1 cellular context compared by ENCODE assay signal in the genomic region with DNA sequence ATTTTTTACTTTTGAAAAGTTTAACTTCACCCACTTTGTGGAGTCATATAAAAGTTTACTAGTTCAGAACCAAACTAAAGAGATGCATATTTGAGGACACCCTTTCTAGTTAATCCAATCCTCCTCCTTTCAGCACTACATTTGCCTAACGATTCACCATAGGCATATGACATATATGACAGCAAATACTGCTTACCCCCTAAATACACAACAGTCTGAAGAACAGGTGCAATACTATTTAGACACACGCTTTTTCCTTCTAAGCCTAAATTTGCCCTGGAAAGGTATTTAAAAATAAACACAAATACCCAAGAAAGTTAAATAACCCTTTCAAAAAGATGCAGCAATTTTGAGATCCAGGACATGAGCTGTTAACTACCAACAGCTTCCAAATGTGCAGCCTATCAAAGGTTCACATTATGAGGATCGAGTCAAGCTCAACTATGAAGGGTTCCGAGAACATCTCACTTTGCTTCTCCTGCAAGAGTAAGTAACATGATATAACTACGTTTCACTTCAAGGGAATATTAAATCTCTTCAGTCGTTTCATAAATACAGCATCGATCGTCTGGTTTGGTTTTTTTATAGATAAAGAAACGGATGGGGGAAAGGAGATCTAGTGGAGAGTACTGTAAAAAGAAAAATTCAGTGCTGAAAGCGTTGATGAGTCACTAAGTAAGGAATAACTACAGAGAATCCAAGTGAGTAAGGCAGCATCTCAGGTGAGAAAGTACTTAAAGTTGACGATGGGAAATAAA.
TF ChIP-seq lines count a peak whose summit lies in the region.

No MANE protein-coding gene starts in this region.

TF ChIP-seq in HepG2, 621 proteins besides CTCF, POLR2A, EP300 and RAD21 (continued from another document and continues in another):
- TF ChIP-seq, protein P1, sequence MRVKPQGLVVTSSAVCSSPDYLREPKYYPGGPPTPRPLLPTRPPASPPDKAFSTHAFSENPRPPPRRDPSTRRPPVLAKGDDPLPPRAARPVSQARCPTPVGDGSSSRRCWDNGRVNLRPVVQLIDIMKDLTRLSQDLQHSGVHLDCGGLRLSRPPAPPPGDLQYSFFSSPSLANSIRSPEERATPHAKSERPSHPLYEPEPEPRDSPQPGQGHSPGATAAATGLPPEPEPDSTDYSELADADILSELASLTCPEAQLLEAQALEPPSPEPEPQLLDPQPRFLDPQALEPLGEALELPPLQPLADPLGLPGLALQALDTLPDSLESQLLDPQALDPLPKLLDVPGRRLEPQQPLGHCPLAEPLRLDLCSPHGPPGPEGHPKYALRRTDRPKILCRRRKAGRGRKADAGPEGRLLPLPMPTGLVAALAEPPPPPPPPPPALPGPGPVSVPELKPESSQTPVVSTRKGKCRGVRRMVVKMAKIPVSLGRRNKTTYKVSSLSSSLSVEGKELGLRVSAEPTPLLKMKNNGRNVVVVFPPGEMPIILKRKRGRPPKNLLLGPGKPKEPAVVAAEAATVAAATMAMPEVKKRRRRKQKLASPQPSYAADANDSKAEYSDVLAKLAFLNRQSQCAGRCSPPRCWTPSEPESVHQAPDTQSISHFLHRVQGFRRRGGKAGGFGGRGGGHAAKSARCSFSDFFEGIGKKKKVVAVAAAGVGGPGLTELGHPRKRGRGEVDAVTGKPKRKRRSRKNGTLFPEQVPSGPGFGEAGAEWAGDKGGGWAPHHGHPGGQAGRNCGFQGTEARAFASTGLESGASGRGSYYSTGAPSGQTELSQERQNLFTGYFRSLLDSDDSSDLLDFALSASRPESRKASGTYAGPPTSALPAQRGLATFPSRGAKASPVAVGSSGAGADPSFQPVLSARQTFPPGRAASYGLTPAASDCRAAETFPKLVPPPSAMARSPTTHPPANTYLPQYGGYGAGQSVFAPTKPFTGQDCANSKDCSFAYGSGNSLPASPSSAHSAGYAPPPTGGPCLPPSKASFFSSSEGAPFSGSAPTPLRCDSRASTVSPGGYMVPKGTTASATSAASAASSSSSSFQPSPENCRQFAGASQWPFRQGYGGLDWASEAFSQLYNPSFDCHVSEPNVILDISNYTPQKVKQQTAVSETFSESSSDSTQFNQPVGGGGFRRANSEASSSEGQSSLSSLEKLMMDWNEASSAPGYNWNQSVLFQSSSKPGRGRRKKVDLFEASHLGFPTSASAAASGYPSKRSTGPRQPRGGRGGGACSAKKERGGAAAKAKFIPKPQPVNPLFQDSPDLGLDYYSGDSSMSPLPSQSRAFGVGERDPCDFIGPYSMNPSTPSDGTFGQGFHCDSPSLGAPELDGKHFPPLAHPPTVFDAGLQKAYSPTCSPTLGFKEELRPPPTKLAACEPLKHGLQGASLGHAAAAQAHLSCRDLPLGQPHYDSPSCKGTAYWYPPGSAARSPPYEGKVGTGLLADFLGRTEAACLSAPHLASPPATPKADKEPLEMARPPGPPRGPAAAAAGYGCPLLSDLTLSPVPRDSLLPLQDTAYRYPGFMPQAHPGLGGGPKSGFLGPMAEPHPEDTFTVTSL (CRISPR knock-in tag; IDR thresholded peaks at IDR 0.05; ENCODE audit: borderline replicate concordance) = no peak
- TF ChIP-seq RARG (CRISPR knock-in tag; IDR thresholded peaks at IDR 0.05; ENCODE audit: low read depth) (no peak), REXO4 (CRISPR knock-in tag; IDR thresholded peaks at IDR 0.05; ENCODE audit: borderline replicate concordance) (no peak), JUND (CRISPR knock-in tag; IDR thresholded peaks at IDR 0.05) (no peak), POLR2G (IDR thresholded peaks at IDR 0.05; ENCODE audit: low read depth, low read length) (no peak), RBAK (CRISPR knock-in tag; IDR thresholded peaks at IDR 0.05) (no peak), SAP130 (CRISPR knock-in tag; IDR thresholded peaks at IDR 0.05; ENCODE audit: low read depth) (peak; percentile 8; the same call in 1 of the 2 replicates), LCORL (IDR thresholded peaks at IDR 0.05) (no peak), LCORL (CRISPR knock-in tag; IDR thresholded peaks at IDR 0.05) (no peak; the same call in 1 of the 2 replicates), SIN3B (IDR thresholded peaks at IDR 0.05; ENCODE audit: low read length) (no peak), ZNF564 (CRISPR knock-in tag; IDR thresholded peaks at IDR 0.05) (no peak; the same call in 1 of the 2 replicates), ZNF530 (CRISPR knock-in tag; IDR thresholded peaks at IDR 0.05; ENCODE audit: low read depth) (no peak), ZMAT3 (CRISPR knock-in tag; conservative IDR thresholded peaks at IDR 0.05) (no peak), CBX1 (IDR thresholded peaks at IDR 0.05; ENCODE audit: low read depth) (no peak), HDAC6 (IDR thresholded peaks at IDR 0.05; ENCODE audit: low read depth, low read length) (peak; percentile 91; the same call in 1 of the 2 replicates), CCAR2 (optimal IDR thresholded peaks at IDR 0.05; ENCODE audit: low read depth, low read length) (no peak), DR1 (CRISPR knock-in tag; IDR thresholded peaks at IDR 0.05) (no peak), ZNF136 (CRISPR knock-in tag; IDR thresholded peaks at IDR 0.05; ENCODE audit: low read depth) (no peak)
- TF ChIP-seq, protein P2, sequence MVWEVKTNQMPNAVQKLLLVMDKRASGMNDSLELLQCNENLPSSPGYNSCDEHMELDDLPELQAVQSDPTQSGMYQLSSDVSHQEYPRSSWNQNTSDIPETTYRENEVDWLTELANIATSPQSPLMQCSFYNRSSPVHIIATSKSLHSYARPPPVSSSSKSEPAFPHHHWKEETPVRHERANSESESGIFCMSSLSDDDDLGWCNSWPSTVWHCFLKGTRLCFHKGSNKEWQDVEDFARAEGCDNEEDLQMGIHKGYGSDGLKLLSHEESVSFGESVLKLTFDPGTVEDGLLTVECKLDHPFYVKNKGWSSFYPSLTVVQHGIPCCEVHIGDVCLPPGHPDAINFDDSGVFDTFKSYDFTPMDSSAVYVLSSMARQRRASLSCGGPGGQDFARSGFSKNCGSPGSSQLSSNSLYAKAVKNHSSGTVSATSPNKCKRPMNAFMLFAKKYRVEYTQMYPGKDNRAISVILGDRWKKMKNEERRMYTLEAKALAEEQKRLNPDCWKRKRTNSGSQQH (CRISPR knock-in tag; IDR thresholded peaks at IDR 0.05; ENCODE audit: low read depth) = 0 out of 2 replicates have a peak, but pooled peaks have one; percentile 16
- TF ChIP-seq, protein P3, sequence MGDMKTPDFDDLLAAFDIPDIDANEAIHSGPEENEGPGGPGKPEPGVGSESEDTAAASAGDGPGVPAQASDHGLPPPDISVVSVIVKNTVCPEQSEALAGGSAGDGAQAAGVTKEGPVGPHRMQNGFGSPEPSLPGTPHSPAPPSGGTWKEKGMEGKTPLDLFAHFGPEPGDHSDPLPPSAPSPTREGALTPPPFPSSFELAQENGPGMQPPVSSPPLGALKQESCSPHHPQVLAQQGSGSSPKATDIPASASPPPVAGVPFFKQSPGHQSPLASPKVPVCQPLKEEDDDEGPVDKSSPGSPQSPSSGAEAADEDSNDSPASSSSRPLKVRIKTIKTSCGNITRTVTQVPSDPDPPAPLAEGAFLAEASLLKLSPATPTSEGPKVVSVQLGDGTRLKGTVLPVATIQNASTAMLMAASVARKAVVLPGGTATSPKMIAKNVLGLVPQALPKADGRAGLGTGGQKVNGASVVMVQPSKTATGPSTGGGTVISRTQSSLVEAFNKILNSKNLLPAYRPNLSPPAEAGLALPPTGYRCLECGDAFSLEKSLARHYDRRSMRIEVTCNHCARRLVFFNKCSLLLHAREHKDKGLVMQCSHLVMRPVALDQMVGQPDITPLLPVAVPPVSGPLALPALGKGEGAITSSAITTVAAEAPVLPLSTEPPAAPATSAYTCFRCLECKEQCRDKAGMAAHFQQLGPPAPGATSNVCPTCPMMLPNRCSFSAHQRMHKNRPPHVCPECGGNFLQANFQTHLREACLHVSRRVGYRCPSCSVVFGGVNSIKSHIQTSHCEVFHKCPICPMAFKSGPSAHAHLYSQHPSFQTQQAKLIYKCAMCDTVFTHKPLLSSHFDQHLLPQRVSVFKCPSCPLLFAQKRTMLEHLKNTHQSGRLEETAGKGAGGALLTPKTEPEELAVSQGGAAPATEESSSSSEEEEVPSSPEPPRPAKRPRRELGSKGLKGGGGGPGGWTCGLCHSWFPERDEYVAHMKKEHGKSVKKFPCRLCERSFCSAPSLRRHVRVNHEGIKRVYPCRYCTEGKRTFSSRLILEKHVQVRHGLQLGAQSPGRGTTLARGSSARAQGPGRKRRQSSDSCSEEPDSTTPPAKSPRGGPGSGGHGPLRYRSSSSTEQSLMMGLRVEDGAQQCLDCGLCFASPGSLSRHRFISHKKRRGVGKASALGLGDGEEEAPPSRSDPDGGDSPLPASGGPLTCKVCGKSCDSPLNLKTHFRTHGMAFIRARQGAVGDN (CRISPR knock-in tag; IDR thresholded peaks at IDR 0.05) = no peak
- TF ChIP-seq, protein P4, sequence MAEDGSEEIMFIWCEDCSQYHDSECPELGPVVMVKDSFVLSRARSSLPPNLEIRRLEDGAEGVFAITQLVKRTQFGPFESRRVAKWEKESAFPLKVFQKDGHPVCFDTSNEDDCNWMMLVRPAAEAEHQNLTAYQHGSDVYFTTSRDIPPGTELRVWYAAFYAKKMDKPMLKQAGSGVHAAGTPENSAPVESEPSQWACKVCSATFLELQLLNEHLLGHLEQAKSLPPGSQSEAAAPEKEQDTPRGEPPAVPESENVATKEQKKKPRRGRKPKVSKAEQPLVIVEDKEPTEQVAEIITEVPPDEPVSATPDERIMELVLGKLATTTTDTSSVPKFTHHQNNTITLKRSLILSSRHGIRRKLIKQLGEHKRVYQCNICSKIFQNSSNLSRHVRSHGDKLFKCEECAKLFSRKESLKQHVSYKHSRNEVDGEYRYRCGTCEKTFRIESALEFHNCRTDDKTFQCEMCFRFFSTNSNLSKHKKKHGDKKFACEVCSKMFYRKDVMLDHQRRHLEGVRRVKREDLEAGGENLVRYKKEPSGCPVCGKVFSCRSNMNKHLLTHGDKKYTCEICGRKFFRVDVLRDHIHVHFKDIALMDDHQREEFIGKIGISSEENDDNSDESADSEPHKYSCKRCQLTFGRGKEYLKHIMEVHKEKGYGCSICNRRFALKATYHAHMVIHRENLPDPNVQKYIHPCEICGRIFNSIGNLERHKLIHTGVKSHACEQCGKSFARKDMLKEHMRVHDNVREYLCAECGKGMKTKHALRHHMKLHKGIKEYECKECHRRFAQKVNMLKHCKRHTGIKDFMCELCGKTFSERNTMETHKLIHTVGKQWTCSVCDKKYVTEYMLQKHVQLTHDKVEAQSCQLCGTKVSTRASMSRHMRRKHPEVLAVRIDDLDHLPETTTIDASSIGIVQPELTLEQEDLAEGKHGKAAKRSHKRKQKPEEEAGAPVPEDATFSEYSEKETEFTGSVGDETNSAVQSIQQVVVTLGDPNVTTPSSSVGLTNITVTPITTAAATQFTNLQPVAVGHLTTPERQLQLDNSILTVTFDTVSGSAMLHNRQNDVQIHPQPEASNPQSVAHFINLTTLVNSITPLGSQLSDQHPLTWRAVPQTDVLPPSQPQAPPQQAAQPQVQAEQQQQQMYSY (CRISPR knock-in tag; IDR thresholded peaks at IDR 0.05) = no peak
- TF ChIP-seq, protein P5, sequence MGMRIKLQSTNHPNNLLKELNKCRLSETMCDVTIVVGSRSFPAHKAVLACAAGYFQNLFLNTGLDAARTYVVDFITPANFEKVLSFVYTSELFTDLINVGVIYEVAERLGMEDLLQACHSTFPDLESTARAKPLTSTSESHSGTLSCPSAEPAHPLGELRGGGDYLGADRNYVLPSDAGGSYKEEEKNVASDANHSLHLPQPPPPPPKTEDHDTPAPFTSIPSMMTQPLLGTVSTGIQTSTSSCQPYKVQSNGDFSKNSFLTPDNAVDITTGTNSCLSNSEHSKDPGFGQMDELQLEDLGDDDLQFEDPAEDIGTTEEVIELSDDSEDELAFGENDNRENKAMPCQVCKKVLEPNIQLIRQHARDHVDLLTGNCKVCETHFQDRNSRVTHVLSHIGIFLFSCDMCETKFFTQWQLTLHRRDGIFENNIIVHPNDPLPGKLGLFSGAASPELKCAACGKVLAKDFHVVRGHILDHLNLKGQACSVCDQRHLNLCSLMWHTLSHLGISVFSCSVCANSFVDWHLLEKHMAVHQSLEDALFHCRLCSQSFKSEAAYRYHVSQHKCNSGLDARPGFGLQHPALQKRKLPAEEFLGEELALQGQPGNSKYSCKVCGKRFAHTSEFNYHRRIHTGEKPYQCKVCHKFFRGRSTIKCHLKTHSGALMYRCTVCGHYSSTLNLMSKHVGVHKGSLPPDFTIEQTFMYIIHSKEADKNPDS (CRISPR knock-in tag; IDR thresholded peaks at IDR 0.05) = peak; percentile 66
- TF ChIP-seq, protein P6, sequence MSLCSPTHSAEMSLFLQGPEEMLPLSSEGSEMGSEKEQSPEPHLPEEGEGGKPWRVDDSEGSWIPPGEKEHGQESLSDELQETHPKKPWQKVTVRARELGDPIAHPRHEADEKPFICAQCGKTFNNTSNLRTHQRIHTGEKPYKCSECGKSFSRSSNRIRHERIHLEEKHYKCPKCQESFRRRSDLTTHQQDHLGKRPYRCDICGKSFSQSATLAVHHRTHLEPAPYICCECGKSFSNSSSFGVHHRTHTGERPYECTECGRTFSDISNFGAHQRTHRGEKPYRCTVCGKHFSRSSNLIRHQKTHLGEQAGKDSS (CRISPR knock-in tag; IDR thresholded peaks at IDR 0.05; ENCODE audit: borderline replicate concordance, low read depth) = no peak
- TF ChIP-seq, protein P7, sequence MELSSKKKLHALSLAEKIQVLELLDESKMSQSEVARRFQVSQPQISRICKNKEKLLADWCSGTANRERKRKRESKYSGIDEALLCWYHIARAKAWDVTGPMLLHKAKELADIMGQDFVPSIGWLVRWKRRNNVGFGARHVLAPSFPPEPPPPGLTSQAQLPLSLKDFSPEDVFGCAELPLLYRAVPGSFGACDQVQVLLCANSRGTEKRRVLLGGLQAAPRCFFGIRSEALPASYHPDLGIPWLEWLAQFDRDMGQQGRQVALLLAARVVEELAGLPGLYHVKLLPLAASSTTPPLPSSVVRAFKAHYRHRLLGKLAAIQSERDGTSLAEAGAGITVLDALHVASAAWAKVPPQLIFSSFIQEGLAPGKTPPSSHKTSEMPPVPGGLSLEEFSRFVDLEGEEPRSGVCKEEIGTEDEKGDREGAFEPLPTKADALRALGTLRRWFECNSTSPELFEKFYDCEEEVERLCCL (CRISPR knock-in tag; IDR thresholded peaks at IDR 0.05; ENCODE audit: borderline replicate concordance) = no peak
